Comparison of ENCODE assay signal across 8 cellular contexts in genomic region chr13:110644892-110645521, GRCh38. TPM values are rescaled to one million over a fixed set of nuclear protein-coding genes. Genes with fewer than 3 reads are reported as not detected.
DNase-seq lines count a peak whose midpoint lies in the region; ATAC-seq and TF ChIP-seq lines count a peak whose summit lies in the region.

No MANE protein-coding gene starts in this region.

- ATAC-seq in GM19372 (IDR thresholded peaks at IDR 0.05; ENCODE audit: low read depth, unreplicated experiment) (peak; percentile 76), HG03457 (IDR thresholded peaks at IDR 0.05; ENCODE audit: unreplicated experiment) (peak; percentile 74)
- no peak for ATAC-seq in central memory CD8-positive, alpha-beta T cell (replicated peaks; ENCODE audit: extremely low read depth, poor library complexity, severe bottlenecking)

- H3K36me3 Mint-ChIP-seq in central memory CD8-positive, alpha-beta T cell (ENCODE audit: insufficient read depth) = peaks cover 13% of the 10 kb centered on the region

- no peaks in the 10 kb centered on the region for H3K4me1 Mint-ChIP-seq in central memory CD8-positive, alpha-beta T cell

- DNase-seq in DMS153 (lab: John Stamatoyannopoulos, UW) = peak; percentile 60
- peak; percentile 61 for DNase-seq in SK-MEL-5 (ENCODE audit: low read depth, low spot score)
- DNase-seq in central memory CD8-positive, alpha-beta T cell (ENCODE audit: low spot score in 2 of 2) = peak; percentile 21 to 26
- peak; percentile 34 for DNase-seq in kidney epithelial cell (ENCODE audit: low read depth)
- peak; percentile 19 for DNase-seq in stimulated activated CD4-positive, alpha-beta T cell treated with anti-CD3 and anti-CD28 coated beads, Interleukin-4, amount 100 ng/mL, for 1 hour
- no peak for DNase-seq in NCI-H446 treated with DMSO at 0.1 percent for 48 hours (lab: John Stamatoyannopoulos, UW)

- H3K27ac Mint-ChIP-seq in central memory CD8-positive, alpha-beta T cell (ENCODE audit: low read depth) = no peak overlapping the region

- peak; percentile 51 for TF ChIP-seq CTCF in kidney epithelial cell (IDR thresholded peaks at IDR 0.05; ENCODE audit: insufficient read depth, low read length, poor library complexity, severe bottlenecking)

- no peaks in the 10 kb centered on the region for H3K27me3 Mint-ChIP-seq in central memory CD8-positive, alpha-beta T cell

- no peaks in the 10 kb centered on the region for H3K36me3 ChIP-seq in kidney epithelial cell (ENCODE audit: control insufficient read depth, insufficient read depth, low read length)

- H3K9me3 Mint-ChIP-seq in central memory CD8-positive, alpha-beta T cell = no peaks in the 10 kb centered on the region

- no peak overlapping the region for H3K4me3 ChIP-seq in kidney epithelial cell (ENCODE audit: low read depth, low read length)

- H3K27me3 ChIP-seq in kidney epithelial cell (ENCODE audit: control insufficient read depth, insufficient read depth, low read length) = no peaks in the 10 kb centered on the region

- no peak overlapping the region for H3K4me3 Mint-ChIP-seq in central memory CD8-positive, alpha-beta T cell

- in situ Hi-C loops in SK-MEL-5 (cut with HindIII; ENCODE audit: low pct_unique_long_range_greater_than_20kb, low sequenced_read_pairs) = no loop called here

RNA-seq across cellular contexts. Expression of gene NAXD, which starts 29.7 kb away (rescaled TPM):
- 17.2 and 17.7 TPM in 2 replicates for total RNA-seq in SK-MEL-5 (2014; rRNA removed; shearing (Covaris generic))
- polyA plus RNA-seq in SK-MEL-5 (2015; cell fraction: cytosol; rRNA removed) = 23.4 and 29.8 TPM in 2 replicates
- 81.0 and 102 TPM in 2 replicates for polyA plus RNA-seq in SK-MEL-5 (2015; cell fraction: nucleus; rRNA removed)
- total RNA-seq in kidney epithelial cell = 25.6 and 27.9 TPM in 2 replicates
